9 cellular contexts compared by ENCODE assay signal in the genomic region with DNA sequence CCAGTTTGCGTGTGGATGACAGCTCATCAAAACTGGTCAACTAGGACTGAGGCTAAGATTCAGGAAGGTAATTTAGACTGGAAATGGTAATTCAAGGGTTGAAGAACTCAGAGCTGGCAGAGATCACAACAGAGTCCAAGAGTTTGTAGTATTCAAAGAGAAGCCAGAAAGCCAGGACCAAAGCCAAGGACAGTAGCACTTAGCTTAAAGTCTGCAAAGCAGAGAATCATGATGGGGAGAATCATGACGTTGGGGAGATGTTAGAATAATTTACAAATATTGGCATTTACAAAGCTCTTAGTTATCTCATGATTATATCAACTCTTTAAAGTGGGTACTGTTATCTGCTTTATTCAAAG. TPM values are rescaled to one million over a fixed set of nuclear protein-coding genes. Genes with fewer than 3 reads are reported as not detected.
DNase-seq lines count a peak whose midpoint lies in the region; ATAC-seq lines count a peak whose summit lies in the region.
"Had no signal": no experiment of that assay in that cellular context is flagged by ENCODE, and none has a peak within 500 bp of the region (broad histone marks: within the 10 kb centered on the region; RNA-seq: fewer than 3 reads in every experiment).

No MANE protein-coding gene starts in this region.

- H3K9ac ChIP-seq in neuronal stem cell (ENCODE audit: low read depth, low read length, poor library complexity), result no peak overlapping the region

- DNase-seq in activated T-helper 2 cell treated with anti-CD3 and anti-CD28 coated beads, Interferon-gamma antibody, Interleukin-2, Interleukin-4, amounts not matched to agents 10 μg/mL and 5 μg/mL and 100 μg/mL, durations not matched to agents 14 hours and 24 hours and 36 hours (ENCODE audit: low spot score), result no peak
- no peak for DNase-seq in naive thymus-derived CD4-positive, alpha-beta T cell
- DNase-seq in SIG-M5 (lab: John Stamatoyannopoulos, UW) (no peak), neuronal stem cell (ENCODE audit: low spot score) (no peak)
- no peak for DNase-seq in stimulated activated CD4-positive, alpha-beta T cell treated with anti-CD3 and anti-CD28 coated beads, Interleukin-1b, Interleukin-23, amount 100 ng/mL, for 48 hours

- H3K27me3 ChIP-seq in naive thymus-derived CD4-positive, alpha-beta T cell (ENCODE audit: control insufficient read depth in 2 of 2, insufficient read depth in 2 of 2, low read length in 2 of 2), result no peaks in the 10 kb centered on the region
- no peaks in the 10 kb centered on the region for H3K27me3 ChIP-seq in neuronal stem cell (ENCODE audit: control insufficient read depth in 3 of 3, insufficient read depth in 3 of 3, low read depth in 1 of 3, low read length in 3 of 3)

- H2BK12ac ChIP-seq in neuronal stem cell (ENCODE audit: low read length), result no peak overlapping the region

- no peak overlapping the region for H3K18ac ChIP-seq in neuronal stem cell (ENCODE audit: low read length)

- H3K36me3 Mint-ChIP-seq in activated T-helper 2 cell treated with anti-CD3 and anti-CD28 coated beads, Interferon-gamma antibody, Interleukin-2, Interleukin-4, amounts not matched to agents 10 μg/mL and 5 μg/mL and 100 μg/mL, durations not matched to agents 14 hours and 24 hours and 36 hours (ENCODE audit: low read depth), result peaks cover 51% of the 10 kb centered on the region
- peaks cover 9 to 22% (median 14%) of the 10 kb centered on the region in 5 donors for H3K36me3 Mint-ChIP-seq in naive thymus-derived CD4-positive, alpha-beta T cell

- no peak overlapping the region for H3K4me2 ChIP-seq in neuronal stem cell (ENCODE audit: insufficient read depth, low read length, poor library complexity, severe bottlenecking)

- no peaks in the 10 kb centered on the region for H3K9me3 ChIP-seq in naive thymus-derived CD4-positive, alpha-beta T cell (ENCODE audit: control insufficient read depth in 2 of 3, low read length in 3 of 3)
- H3K9me3 ChIP-seq in neuronal stem cell (replicated peaks in 1 of 2; ENCODE audit: control insufficient read depth in 2 of 2, insufficient read depth in 1 of 2, low read depth in 1 of 2, low read length in 2 of 2), result no peaks in the 10 kb centered on the region

- no peaks in the 10 kb centered on the region for H3K9me3 Mint-ChIP-seq in activated T-helper 2 cell treated with anti-CD3 and anti-CD28 coated beads, Interferon-gamma antibody, Interleukin-2, Interleukin-4, amounts not matched to agents 10 μg/mL and 5 μg/mL and 100 μg/mL, durations not matched to agents 14 hours and 24 hours and 36 hours
- no peaks in the 10 kb centered on the region for H3K9me3 Mint-ChIP-seq in naive thymus-derived CD4-positive, alpha-beta T cell
- H3K9me3 Mint-ChIP-seq: neural crest cell had no signal

- H3K36me3 ChIP-seq in naive thymus-derived CD4-positive, alpha-beta T cell (ENCODE audit: control insufficient read depth in 2 of 3, insufficient read depth in 3 of 3, low read length in 3 of 3), result peaks cover 0 to 10% (median 7%) of the 10 kb centered on the region in 3 experiments
- H3K36me3 ChIP-seq in neuronal stem cell (replicated peaks in 1 of 2; ENCODE audit: control insufficient read depth in 2 of 2, insufficient read depth in 2 of 2, low read length in 2 of 2), result peaks cover 0 to 42% of the 10 kb centered on the region in 2 donors

- H3K4me3 ChIP-seq in naive thymus-derived CD4-positive, alpha-beta T cell (ENCODE audit: low read length), result no peak overlapping the region
- H3K4me3 ChIP-seq in neuronal stem cell (ENCODE audit: low read length in 2 of 2), result no peak overlapping the region

- H3K4me1 ChIP-seq in naive thymus-derived CD4-positive, alpha-beta T cell (ENCODE audit: control insufficient read depth in 2 of 2, insufficient read depth in 2 of 2, low read length in 2 of 2), result no peaks in the 10 kb centered on the region
- peaks cover 0 to 1% of the 10 kb centered on the region in 2 donors for H3K4me1 ChIP-seq in neuronal stem cell (ENCODE audit: control insufficient read depth in 2 of 2, insufficient read depth in 1 of 2, low read depth in 1 of 2, low read length in 2 of 2)

- CTCF ChIA-PET in naive thymus-derived CD4-positive, alpha-beta T cell (lab: Charles Lee), result interaction anchor here (0.9 kb wide), 1 partner anchor 9 kb away, joined by 3 read pairs; no protein-coding TSS in a partner anchor

- no peak overlapping the region for H3K27ac ChIP-seq in naive thymus-derived CD4-positive, alpha-beta T cell (ENCODE audit: low read depth, low read length)
- no peak overlapping the region for H3K27ac ChIP-seq in neuronal stem cell (replicated peaks; ENCODE audit: low read length)

- no peak overlapping the region for H2BK120ac ChIP-seq in neuronal stem cell (ENCODE audit: low read depth, low read length)

- no CpG with 5 or more reads among the region's 2 CpGs for WGBS in neuronal stem cell (ENCODE audit: extremely low coverage in 2 of 2, insufficient read length in 2 of 2, insufficient replicate concordance in 1 of 2), 2 donors

- no peak overlapping the region for H3K23ac ChIP-seq in neuronal stem cell (ENCODE audit: low read depth, low read length, poor library complexity)

- H3K27ac Mint-ChIP-seq in activated T-helper 2 cell treated with anti-CD3 and anti-CD28 coated beads, Interferon-gamma antibody, Interleukin-2, Interleukin-4, amounts not matched to agents 10 μg/mL and 5 μg/mL and 100 μg/mL, durations not matched to agents 14 hours and 24 hours and 36 hours, result peak overlapping the region; percentile 44
- H3K27ac Mint-ChIP-seq in naive thymus-derived CD4-positive, alpha-beta T cell, result peak overlapping the region in 5 of 9 donors; percentile 9 to 57 (median 36)

- no peak overlapping the region for H2AK5ac ChIP-seq in neuronal stem cell (ENCODE audit: low read depth, low read length)

- intact Hi-C loops in activated T-helper 2 cell treated with anti-CD3 and anti-CD28 coated beads, Interferon-gamma antibody, Interleukin-2, Interleukin-4, amounts not matched to agents 10 μg/mL and 5 μg/mL and 100 μg/mL, durations not matched to agents 14 hours and 24 hours and 36 hours (cut with micrococcal nuclease), result loop anchor here (1.0 kb wide), 1 partner anchor 14 kb away; no protein-coding TSS in a partner anchor
- intact Hi-C loops in naive thymus-derived CD4-positive, alpha-beta T cell (cut with micrococcal nuclease), result no loop called here

- no peak overlapping the region for H4K8ac ChIP-seq in neuronal stem cell (ENCODE audit: low read depth, low read length)

- peaks cover 67% of the 10 kb centered on the region for H3K4me1 Mint-ChIP-seq in activated T-helper 2 cell treated with anti-CD3 and anti-CD28 coated beads, Interferon-gamma antibody, Interleukin-2, Interleukin-4, amounts not matched to agents 10 μg/mL and 5 μg/mL and 100 μg/mL, durations not matched to agents 14 hours and 24 hours and 36 hours (ENCODE audit: low read depth)
- H3K4me1 Mint-ChIP-seq in naive thymus-derived CD4-positive, alpha-beta T cell, result peaks cover 25 to 46% (median 39%) of the 10 kb centered on the region in 7 donors

- no peak overlapping the region for H2AFZ ChIP-seq in neuronal stem cell (ENCODE audit: low read length)

- H2BK15ac ChIP-seq in neuronal stem cell (ENCODE audit: low read length), result no peak overlapping the region

- H3K79me1 ChIP-seq in neuronal stem cell (ENCODE audit: low read depth, low read length), result no peaks in the 10 kb centered on the region

- peak; percentile 26 for ATAC-seq in GM18517 (IDR thresholded peaks at IDR 0.05; ENCODE audit: unreplicated experiment)
- ATAC-seq in HG02759 (IDR thresholded peaks at IDR 0.05; ENCODE audit: unreplicated experiment), result peak; percentile 27
- ATAC-seq in naive thymus-derived CD4-positive, alpha-beta T cell, result peak; percentile 23
- ATAC-seq in GM21825 (IDR thresholded peaks at IDR 0.05; ENCODE audit: unreplicated experiment), result no peak

- H3K27me3 Mint-ChIP-seq in activated T-helper 2 cell treated with anti-CD3 and anti-CD28 coated beads, Interferon-gamma antibody, Interleukin-2, Interleukin-4, amounts not matched to agents 10 μg/mL and 5 μg/mL and 100 μg/mL, durations not matched to agents 14 hours and 24 hours and 36 hours (ENCODE audit: low read depth), result no peaks in the 10 kb centered on the region
- no peaks in the 10 kb centered on the region for H3K27me3 Mint-ChIP-seq in naive thymus-derived CD4-positive, alpha-beta T cell

- no peak overlapping the region for H3K14ac ChIP-seq in neuronal stem cell (ENCODE audit: low read length)

- no peak overlapping the region for H3K4ac ChIP-seq in neuronal stem cell (ENCODE audit: low read length)

- POLR2A ChIA-PET in naive thymus-derived CD4-positive, alpha-beta T cell (lab: Charles Lee), result no interaction called here

- no peak overlapping the region for H2BK5ac ChIP-seq in neuronal stem cell (ENCODE audit: low read length)

- no peak overlapping the region for H4K91ac ChIP-seq in neuronal stem cell (ENCODE audit: low read depth, low read length, poor library complexity)

- peak overlapping the region; percentile 14 for H3K4me3 Mint-ChIP-seq in activated T-helper 2 cell treated with anti-CD3 and anti-CD28 coated beads, Interferon-gamma antibody, Interleukin-2, Interleukin-4, amounts not matched to agents 10 μg/mL and 5 μg/mL and 100 μg/mL, durations not matched to agents 14 hours and 24 hours and 36 hours (ENCODE audit: low read depth)
- H3K4me3 Mint-ChIP-seq in naive thymus-derived CD4-positive, alpha-beta T cell, result no peak overlapping the region
- H3K4me3 Mint-ChIP-seq: neural crest cell had no signal

RNA-seq across cellular contexts. Expression of a gene that starts 32.6 kb away (rescaled TPM):
- 64.8 and 65.6 TPM in 2 replicates for total RNA-seq in activated T-helper 2 cell treated with anti-CD3 and anti-CD28 coated beads, Interferon-gamma antibody, Interleukin-2, Interleukin-4, amounts not matched to agents 10 μg/mL and 5 μg/mL and 100 μg/mL, durations not matched to agents 14 hours and 24 hours and 36 hours
- total RNA-seq in naive thymus-derived CD4-positive, alpha-beta T cell, result 10 to 100 TPM; 23.3 to 64.0 (median 42.9) TPM
- polyA plus RNA-seq in naive thymus-derived CD4-positive, alpha-beta T cell, result 10 to 100 TPM; 22.8 to 34.2 TPM
- 53.2 TPM for polyA plus RNA-seq in neuronal stem cell (2013, experiment 1 of 2)
- polyA plus RNA-seq in neuronal stem cell (2013, experiment 2 of 2), result 55.3 TPM
